8 cellular contexts compared by ENCODE assay signal in genomic region chr11:13486926-13487660, GRCh38. TPM values are rescaled to one million over a fixed set of nuclear protein-coding genes. Genes with fewer than 3 reads are reported as not detected.
DNase-seq lines count a peak whose midpoint lies in the region; ATAC-seq lines count a peak whose summit lies in the region.

No MANE protein-coding gene starts in this region.

- intact Hi-C loops in Right ventricle myocardium inferior (cut with DNase I): no loop called here

- peak overlapping the region; percentile 27 for H3K4me3 ChIP-seq in skeletal muscle cell (ENCODE audit: low read depth, low read length)

- in situ Hi-C loops in KBM-7 (cut with MboI; ENCODE audit: low pct_unique_long_range_greater_than_20kb, low sequenced_read_pairs): no loop called here

- ATAC-seq in GM21447 (IDR thresholded peaks at IDR 0.05; ENCODE audit: unreplicated experiment) (peak; percentile 74), Right ventricle myocardium inferior (peak; percentile 67), GM18873 (IDR thresholded peaks at IDR 0.05; ENCODE audit: low FRiP score, unreplicated experiment) (no peak)

- DNase-seq in AG08396 (ENCODE audit: low spot score) (peak; percentile 14), NCI-H2227 treated with DMSO at 0.1 percent for 48 hours (lab: John Stamatoyannopoulos, UW) (peak; percentile 15), Right ventricle myocardium inferior (ENCODE audit: missing footprints) (peak; percentile 84), skeletal muscle cell (ENCODE audit: low read depth) (no peak), KBM-7 (no peak)
- peak; percentile 72 for DNase-seq in activated T-cell treated with anti-CD3 and anti-CD28 coated beads, Interleukin-2, amount 50 U/mL, for 1 hour

RNA-seq across cellular contexts. Expression of gene PTH, which starts 8.7 kb away (rescaled TPM):
- not detected for total RNA-seq in Right ventricle myocardium inferior

RNA-seq across cellular contexts. Expression of gene BTBD10, which starts 24.1 kb away (rescaled TPM):
- 19.3 TPM for total RNA-seq in Right ventricle myocardium inferior

Comparison
In these comparisons a context has a peak if more than half of its experiments do, and no peak if none do; other contexts are left out.
1. DNase-seq: peak in AG08396 (single experiment), NCI-H2227 treated with DMSO at 0.1 percent for 48 hours (single experiment), activated T-cell treated with anti-CD3 and anti-CD28 coated beads, Interleukin-2, amount 50 U/mL, for 1 hour (single experiment) and Right ventricle myocardium inferior (single experiment); none in skeletal muscle cell (single experiment) and KBM-7 (single experiment).